Comparison of ENCODE assay signal across 9 cellular contexts in genomic region chr16:3173892-3174617, GRCh38. TPM values are rescaled to one million over a fixed set of nuclear protein-coding genes. Genes with fewer than 3 reads are reported as not detected.
DNase-seq lines count a peak whose midpoint lies in the region; ATAC-seq, FAIRE-seq and TF ChIP-seq lines count a peak whose summit lies in the region.
"Had no signal": no experiment of that assay in that cellular context is flagged by ENCODE, and none has a peak within 500 bp of the region (broad histone marks: within the 10 kb centered on the region; RNA-seq: fewer than 3 reads in every experiment).

No MANE protein-coding gene starts in this region.

- POLR2A ChIA-PET in PC-9 (lab: Charles Lee; ENCODE audit: unreplicated experiment), result interaction anchor here (0.5 kb wide), 1 partner anchor 12 kb away, joined by 5 read pairs; no protein-coding TSS in a partner anchor

- no peaks in the 10 kb centered on the region for H3K27me3 ChIP-seq in PC-9 (ENCODE audit: insufficient read depth, low read depth)
- peaks cover 0 to 73% (median 12%) of the 10 kb centered on the region in 4 donors for H3K27me3 ChIP-seq in pancreas

- peak overlapping the region; percentile 75 for H3K4me3 Mint-ChIP-seq in stimulated activated naive CD8-positive, alpha-beta T cell treated with anti-CD3 and anti-CD28 coated beads, Interleukin-15, Interleukin-2, amounts not matched to agents 100 ng/mL and 50 ng/mL, for 24 hours

- peaks cover 22% of the 10 kb centered on the region for H3F3A ChIP-seq in PC-9 (ENCODE audit: insufficient read depth, low read depth)

- H3K79me2 ChIP-seq in PC-9 (ENCODE audit: low read depth), result no peaks in the 10 kb centered on the region

- BruUV-seq in PC-9 (replicated peaks; lab: Mats Ljungman, UMichigan), result no TSS peak

- CTCF ChIA-PET in PC-9 (lab: Charles Lee), result interaction anchor here (0.6 to 0.7 kb wide), 3 partner anchors 10 to 298 kb away, joined by 3 to 12 read pairs (median 3); no protein-coding TSS in a partner anchor

- FAIRE-seq in pancreas (lab: Jason Lieb, UNC), result no peak

- no peaks in the 10 kb centered on the region for H3K36me3 Mint-ChIP-seq in stimulated activated naive CD8-positive, alpha-beta T cell treated with anti-CD3 and anti-CD28 coated beads, Interleukin-15, Interleukin-2, amounts not matched to agents 100 ng/mL and 50 ng/mL, for 24 hours (ENCODE audit: low read depth)

- H3K9me2 ChIP-seq in PC-9 (ENCODE audit: insufficient read depth), result no peaks in the 10 kb centered on the region

- peaks cover 7% of the 10 kb centered on the region for H3K4me1 ChIP-seq in PC-9 (replicated peaks; ENCODE audit: insufficient read depth)
- H3K4me1 ChIP-seq in pancreas, result peaks cover 0 to 4% (median 3%) of the 10 kb centered on the region in 3 donors

- H3K27ac ChIP-seq in C4-2B (no peak overlapping the region), PC-9 (no peak overlapping the region), pancreas (no peak overlapping the region)

- H4K20me1 ChIP-seq in PC-9 (ENCODE audit: insufficient read depth), result no peaks in the 10 kb centered on the region

- H3K4me3 ChIP-seq in PC-9 (peak overlapping the region; percentile 43; the same call in 1 of the 2 replicates), epithelial cell of esophagus (ENCODE audit: low read length) (no peak overlapping the region), pancreas (no peak overlapping the region)

- peaks cover 70% of the 10 kb centered on the region for H3K27me3 Mint-ChIP-seq in stimulated activated naive CD8-positive, alpha-beta T cell treated with anti-CD3 and anti-CD28 coated beads, Interleukin-15, Interleukin-2, amounts not matched to agents 100 ng/mL and 50 ng/mL, for 24 hours

- in situ Hi-C loops in GM13976 (cut with MboI; ENCODE audit: low sequenced_read_pairs, unreplicated experiment), result no loop called here

- H3K36me3 ChIP-seq in PC-9 (ENCODE audit: low read depth) (no peaks in the 10 kb centered on the region), pancreas (no peaks in the 10 kb centered on the region)

- H3K9me3 Mint-ChIP-seq in stimulated activated naive CD8-positive, alpha-beta T cell treated with anti-CD3 and anti-CD28 coated beads, Interleukin-15, Interleukin-2, amounts not matched to agents 100 ng/mL and 50 ng/mL, for 24 hours, result no peaks in the 10 kb centered on the region

- H2AFZ ChIP-seq in PC-9, result peak overlapping the region; percentile 72

- intact Hi-C loops in PC-9 (cut with micrococcal nuclease; ENCODE audit: unreplicated experiment), result no loop called here
- intact Hi-C loops in pancreas (cut with DNase I), result no loop called here

- DNase-seq in GM13976 (ENCODE audit: low spot score), result peak; percentile 68
- DNase-seq in PC-9, result no peak
- DNase-seq in epithelial cell of esophagus (ENCODE audit: low read depth), result peak; percentile 67
- no peak for DNase-seq in pancreas

- peaks cover 47% of the 10 kb centered on the region for H3K4me1 Mint-ChIP-seq in stimulated activated naive CD8-positive, alpha-beta T cell treated with anti-CD3 and anti-CD28 coated beads, Interleukin-15, Interleukin-2, amounts not matched to agents 100 ng/mL and 50 ng/mL, for 24 hours (ENCODE audit: low read depth)

- peak; percentile 58 for TF ChIP-seq CTCF in C4-2B (conservative IDR thresholded peaks at IDR 0.05)
- peak; percentile 48 for TF ChIP-seq CTCF in GM13976 (IDR thresholded peaks at IDR 0.05; ENCODE audit: borderline replicate concordance, control extremely low read depth, extremely low read depth, insufficient read depth, missing control alignments)
- peak; percentile 68 for TF ChIP-seq CTCF in PC-9 (conservative IDR thresholded peaks at IDR 0.05)
- peak; percentile 15 for TF ChIP-seq CTCF in epithelial cell of esophagus (IDR thresholded peaks at IDR 0.05; ENCODE audit: insufficient read depth, low read depth, low read length, missing control alignments)
- no peak for TF ChIP-seq CTCF in pancreas (IDR thresholded peaks at IDR 0.05)

- peak overlapping the region; percentile 79 for H3K27ac Mint-ChIP-seq in stimulated activated naive CD8-positive, alpha-beta T cell treated with anti-CD3 and anti-CD28 coated beads, Interleukin-15, Interleukin-2, amounts not matched to agents 100 ng/mL and 50 ng/mL, for 24 hours

- H3K9me3 ChIP-seq in PC-9 (ENCODE audit: insufficient read depth, low read depth) (no peaks in the 10 kb centered on the region), pancreas (no peaks in the 10 kb centered on the region)

- WGBS in pancreas, 2 donors, result 12% methylated on average over 24 of the region's 24 CpGs

- no peak for ATAC-seq in GM19467 (IDR thresholded peaks at IDR 0.05; ENCODE audit: unreplicated experiment)
- no peak for ATAC-seq in HG03175 (IDR thresholded peaks at IDR 0.05; ENCODE audit: unreplicated experiment)
- no peak for ATAC-seq in pancreas

- peak overlapping the region; percentile 70 for H3K4me2 ChIP-seq in PC-9

RNA-seq across cellular contexts. Expression of gene OR1F1, which starts 13.9 kb away (rescaled TPM):
- total RNA-seq in PC-9 (2021) (1.2 and 1.4 TPM in 2 replicates), pancreas (not detected)
- polyA plus RNA-seq in pancreas, result not detected
- total RNA-seq: renal cortical epithelial cell had no signal

RNA-seq across cellular contexts. Expression of gene ZNF213, which starts 39.2 kb away (rescaled TPM):
- total RNA-seq in PC-9 (2021), result 15.9 and 17.7 TPM in 2 replicates
- total RNA-seq in pancreas, result 1 to 10 TPM; 5.0 to 8.8 (median 6.7) TPM
- 1 to 10 TPM; 5.8 to 7.5 TPM for polyA plus RNA-seq in pancreas

Comparison
In these comparisons a context has a peak if more than half of its experiments do, and no peak if none do; other contexts are left out.
1. CTCF ChIP-seq: peak in C4-2B (single experiment), GM13976 (single experiment), PC-9 (single experiment) and epithelial cell of esophagus (single experiment); none in pancreas (0 of 4).
2. DNase-seq: peak in GM13976 (single experiment) and epithelial cell of esophagus (single experiment); none in PC-9 (0 of 2) and pancreas (0 of 6).